20 cellular contexts compared by ENCODE assay signal in the genomic region with DNA sequence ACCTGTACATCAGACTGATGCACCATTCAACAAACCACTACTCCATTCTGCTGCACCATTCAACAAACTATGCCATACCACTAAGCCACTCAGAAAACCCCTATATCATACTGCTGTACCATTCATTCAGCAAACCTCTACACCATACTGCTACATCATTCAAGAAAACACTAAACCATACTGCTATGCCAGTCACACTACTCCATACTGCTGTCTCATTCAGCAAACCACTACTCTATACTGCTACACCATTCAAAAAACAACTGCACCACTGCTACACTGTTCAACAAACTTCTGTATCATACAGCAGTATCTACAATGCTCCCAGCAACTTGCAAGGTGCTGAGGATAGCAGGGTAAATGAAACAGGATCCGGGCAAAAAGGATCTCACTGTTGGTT. TPM values are rescaled to one million over a fixed set of nuclear protein-coding genes. Genes with fewer than 3 reads are reported as not detected.
DNase-seq lines count a peak whose midpoint lies in the region; ATAC-seq and TF ChIP-seq lines count a peak whose summit lies in the region.
"Had no signal": no experiment of that assay in that cellular context is flagged by ENCODE, and none has a peak within 500 bp of the region (broad histone marks: within the 10 kb centered on the region; RNA-seq: fewer than 3 reads in every experiment).

No MANE protein-coding gene starts in this region.

- no peak for DNase-seq in activated CD4-positive, CD25-positive, alpha-beta regulatory T cell treated with anti-CD3 and anti-CD28 coated beads, Interleukin-2, amount 50 U/mL, for 72 hours
- DNase-seq in IMR-90 (no peak), glutamatergic neuron (no peak), gastrocnemius medialis (no peak), foreskin keratinocyte (no peak), NCI-H510A treated with DMSO at 0.1 percent for 48 hours (lab: John Stamatoyannopoulos, UW) (no peak), T-helper 17 cell (no peak)
- DNase-seq: Caco-2; CD4-positive, alpha-beta T cell; GDM1; NCI-H1105 treated with DMSO at 0.1 percent for 48 hours; NCI-H187; NCI-H2107; NCI-H2227 treated with DMSO at 0.1 percent for 48 hours; NCI-H524; OCI-M1; SHP77 had no signal

- TF ChIP-seq RAD21 in IMR-90 (IDR thresholded peaks at IDR 0.05; ENCODE audit: low read length) = no peak

- H4K8ac ChIP-seq in IMR-90 (ENCODE audit: low read depth in 2 of 2, low read length in 2 of 2) = peak overlapping the region; percentile 3 to 54; a peak in 3 of 4 replicates

- H3K27ac ChIP-seq in IMR-90 (ENCODE audit: insufficient read depth, low read length) = no peak overlapping the region
- H3K27ac ChIP-seq in gastrocnemius medialis = peak overlapping the region; percentile 81 to 85 (median 84)
- H3K27ac ChIP-seq in foreskin keratinocyte = no peak overlapping the region
- H3K27ac ChIP-seq: 22Rv1 had no signal

- H3K4me1 ChIP-seq in IMR-90 (ENCODE audit: control insufficient read depth, insufficient read depth, low read length) (peaks cover 27% of the 10 kb centered on the region), gastrocnemius medialis (peaks cover 41 to 51% of the 10 kb centered on the region in 2 donors), foreskin keratinocyte (peaks cover 7% of the 10 kb centered on the region)
- H3K4me1 ChIP-seq: Caco-2, HAP-1 had no signal

- H3K14ac ChIP-seq in IMR-90 (replicated peaks; ENCODE audit: low read depth, low read length) = peak overlapping the region; percentile 75

- H4K20me1 ChIP-seq in IMR-90 (ENCODE audit: insufficient read depth, low read length) = peaks cover 8% of the 10 kb centered on the region; the same call in 1 of the 2 replicates

- H3K27ac Mint-ChIP-seq in glutamatergic neuron (ENCODE audit: unreplicated experiment) (no peak overlapping the region), T-helper 17 cell (no peak overlapping the region)
- H3K27ac Mint-ChIP-seq: CD4-positive, alpha-beta T cell had no signal

- H3K36me3 ChIP-seq in IMR-90 (ENCODE audit: control insufficient read depth, insufficient read depth, low read length) (no peaks in the 10 kb centered on the region), gastrocnemius medialis (no peaks in the 10 kb centered on the region)
- H3K36me3 ChIP-seq: HAP-1 had no signal

- H3K27me3 ChIP-seq in IMR-90 (ENCODE audit: control insufficient read depth, insufficient read depth, low read length) = no peaks in the 10 kb centered on the region
- no peaks in the 10 kb centered on the region for H3K27me3 ChIP-seq in gastrocnemius medialis
- peaks cover 2% of the 10 kb centered on the region for H3K27me3 ChIP-seq in foreskin keratinocyte

- in situ Hi-C loops in IMR-90 (cut with MboI; ENCODE audit: low sequenced_read_pairs) = no loop called here
- in situ Hi-C loops in gastrocnemius medialis (cut with MboI; ENCODE audit: low sequenced_read_pairs in 4 of 4) = no loop called here

- peak overlapping the region; percentile 2 for H3K4me3 Mint-ChIP-seq in glutamatergic neuron (ENCODE audit: unreplicated experiment)
- no peak overlapping the region for H3K4me3 Mint-ChIP-seq in T-helper 17 cell
- H3K4me3 Mint-ChIP-seq: CD4-positive, alpha-beta T cell had no signal

- H3K9me3 ChIP-seq in IMR-90 (ENCODE audit: control insufficient read depth, insufficient read depth, low read length) (no peaks in the 10 kb centered on the region), gastrocnemius medialis (no peaks in the 10 kb centered on the region), T-helper 17 cell (ENCODE audit: control insufficient read depth, low read length, poor library complexity, severe bottlenecking) (no peaks in the 10 kb centered on the region)
- H3K9me3 ChIP-seq: Caco-2, HAP-1 had no signal

- H2BK15ac ChIP-seq in IMR-90 (ENCODE audit: low read depth, low read length) = peak overlapping the region; percentile 88

- H3K23ac ChIP-seq in IMR-90 (ENCODE audit: low read depth, low read length) = peak overlapping the region; percentile 8

- CTCF ChIA-PET in IMR-90 (lab: Yijun Ruan, JAX) = no interaction called here

- ATAC-seq in activated CD4-positive, CD25-positive, alpha-beta regulatory T cell treated with anti-CD3 and anti-CD28 coated beads, Interleukin-2, amount 50 U/mL, for 24 hours = peak; percentile 38 to 74
- ATAC-seq in IMR-90 (ENCODE audit: low read depth) (no peak), gastrocnemius medialis (peak in 1 of 2 donors; percentile 2), foreskin keratinocyte (no peak), T-helper 17 cell (no peak)

- peak overlapping the region; percentile 94 for H2BK5ac ChIP-seq in IMR-90 (ENCODE audit: low read depth, low read length, poor library complexity, severe bottlenecking)

- intact Hi-C loops in IMR-90 (cut with micrococcal nuclease) (no loop called here), gastrocnemius medialis (cut with DNase I; ENCODE audit: low total_unique reads) (no loop called here)

- WGBS in IMR-90 (ENCODE audit: extremely low coverage in 2 of 2, insufficient read length in 1 of 2), 2 experiments = no CpG with 5 or more reads among the region's 1 CpG

- TF ChIP-seq POLR2A in IMR-90 (IDR thresholded peaks at IDR 0.05; ENCODE audit: low read depth, low read length) (no peak), gastrocnemius medialis (IDR thresholded peaks at IDR 0.05) (no peak)

- dilution Hi-C loops in IMR-90 (cut with HindIII; ENCODE audit: low sequenced_read_pairs, unreplicated experiment) = no loop called here

- H2AK9ac ChIP-seq in IMR-90 (replicated peaks; ENCODE audit: low read depth, low read length, poor library complexity) = no peak overlapping the region

- BruUV-seq in IMR-90 (replicated peaks; lab: Mats Ljungman, UMichigan) = no TSS peak

- no peak overlapping the region for H2AFZ ChIP-seq in IMR-90 (replicated peaks; ENCODE audit: low read length, poor library complexity)

- H3K4ac ChIP-seq in IMR-90 (ENCODE audit: low read depth, low read length) = peak overlapping the region; percentile 19

- H4K5ac ChIP-seq in IMR-90 (ENCODE audit: low read depth, low read length) = peak overlapping the region; percentile 54; the same call in 1 of the 2 replicates

- H3K4me1 Mint-ChIP-seq in glutamatergic neuron (ENCODE audit: low read depth, unreplicated experiment) = peaks cover 8% of the 10 kb centered on the region
- H3K4me1 Mint-ChIP-seq in T-helper 17 cell = peaks cover 7% of the 10 kb centered on the region

- H3K4me2 ChIP-seq in IMR-90 (ENCODE audit: low read depth, low read length) = no peak overlapping the region

- no peaks in the 10 kb centered on the region for H3K27me3 Mint-ChIP-seq in glutamatergic neuron (ENCODE audit: unreplicated experiment)
- peaks cover 7% of the 10 kb centered on the region for H3K27me3 Mint-ChIP-seq in T-helper 17 cell
- H3K27me3 Mint-ChIP-seq: CD4-positive, alpha-beta T cell had no signal

- peaks cover 27% of the 10 kb centered on the region for H3K9me1 ChIP-seq in IMR-90 (ENCODE audit: insufficient read depth, low read length)

- H3K36me3 Mint-ChIP-seq in glutamatergic neuron (ENCODE audit: unreplicated experiment) (no peaks in the 10 kb centered on the region), T-helper 17 cell (ENCODE audit: low read depth) (no peaks in the 10 kb centered on the region)

- H3K9me3 Mint-ChIP-seq in glutamatergic neuron (ENCODE audit: unreplicated experiment) = no peaks in the 10 kb centered on the region
- H3K9me3 Mint-ChIP-seq: CD4-positive, alpha-beta T cell had no signal

- H3K18ac ChIP-seq in IMR-90 (ENCODE audit: low read depth, low read length) = peak overlapping the region; percentile 53; the same call in 1 of the 2 replicates

- TF ChIP-seq CTCF in IMR-90 (conservative IDR thresholded peaks at IDR 0.05; ENCODE audit: low read depth, low read length) = no peak
- TF ChIP-seq CTCF in glutamatergic neuron (IDR thresholded peaks at IDR 0.05; ENCODE audit: partially characterized antibody, unreplicated experiment) = no peak
- TF ChIP-seq CTCF in gastrocnemius medialis (IDR thresholded peaks at IDR 0.05 in 4 of 5, conservative IDR thresholded peaks at IDR 0.05 in 1 of 5) = no peak
- TF ChIP-seq CTCF in foreskin keratinocyte (conservative IDR thresholded peaks at IDR 0.05) = no peak

- no peak overlapping the region for H3K9ac ChIP-seq in IMR-90 (ENCODE audit: low read depth, low read length)

- peak overlapping the region; percentile 76 for H2AK5ac ChIP-seq in IMR-90 (ENCODE audit: low read depth, low read length)

- POLR2A ChIA-PET in IMR-90 (lab: Charles Lee; ENCODE audit: unreplicated experiment) = no interaction called here

- no peak overlapping the region for H3K56ac ChIP-seq in IMR-90 (ENCODE audit: extremely low read depth, insufficient read depth, low read length)

- H2BK120ac ChIP-seq in IMR-90 (ENCODE audit: low read depth, low read length) = peak overlapping the region; percentile 80

- peak overlapping the region; percentile 91 for H2BK20ac ChIP-seq in IMR-90 (ENCODE audit: low read depth, low read length)

- H3K4me3 ChIP-seq in IMR-90 (ENCODE audit: insufficient read depth, low read depth, low read length) (no peak overlapping the region), gastrocnemius medialis (no peak overlapping the region)
- H3K4me3 ChIP-seq: HAP-1 had no signal

- H3K79me1 ChIP-seq in IMR-90 (ENCODE audit: low read depth in 1 of 2, low read length in 2 of 2) = no peaks in the 10 kb centered on the region

- peak overlapping the region; percentile 82 for H4K91ac ChIP-seq in IMR-90 (ENCODE audit: insufficient read depth, low read depth, low read length)

TF ChIP-seq in IMR-90, 13 proteins besides CTCF, POLR2A, EP300 and RAD21 (continues in another document):
- no peak for TF ChIP-seq MAZ (IDR thresholded peaks at IDR 0.05; ENCODE audit: borderline replicate concordance, low read depth, low read length)
- no peak for TF ChIP-seq RCOR1 (IDR thresholded peaks at IDR 0.05; ENCODE audit: insufficient replicate concordance, low read length)
- no peak for TF ChIP-seq NFE2L2 (IDR thresholded peaks at IDR 0.05; ENCODE audit: low read depth, low read length)
- TF ChIP-seq FOS (IDR thresholded peaks at IDR 0.05; ENCODE audit: low read depth, low read length) = no peak
- TF ChIP-seq MXI1 (IDR thresholded peaks at IDR 0.05; ENCODE audit: borderline replicate concordance, low read depth, low read length) = no peak
- no peak for TF ChIP-seq MAFK (IDR thresholded peaks at IDR 0.05; ENCODE audit: low read depth, low read length)

RNA-seq across cellular contexts. Expression of a gene that starts 12.9 kb away (rescaled TPM):
- total RNA-seq in IMR-90 (2012; rRNA removed) = 6.9 and 8.1 TPM in 2 replicates
- 5.9 and 6.8 TPM in 2 replicates for polyA plus RNA-seq in IMR-90 (2012; rRNA removed)
- polyA plus RNA-seq in IMR-90 (2012; cell fraction: cytosol; rRNA removed) = 3.6 and 4.9 TPM in 2 replicates
- polyA plus RNA-seq in IMR-90 (2012; cell fraction: nucleus; rRNA removed; ENCODE audit: low replicate concordance) = 5.5 and 6.4 TPM in 2 replicates
- 27.9 TPM for total RNA-seq in glutamatergic neuron (ENCODE audit: unreplicated experiment)
- total RNA-seq in gastrocnemius medialis = 10 to 100 TPM in 3 of 4 donors, 1 to 10 TPM in 1; 5.4 to 54.1 (median 14.1) TPM
- total RNA-seq in foreskin keratinocyte = 1.0 and 20.2 TPM in 2 replicates
- 0.52 and 12.3 TPM in 2 replicates for polyA plus RNA-seq in foreskin keratinocyte
- 1 to 10 TPM; 1.7 to 8.0 TPM for total RNA-seq in T-helper 17 cell

Comparison
In these comparisons a context has a peak if more than half of its experiments do, and no peak if none do; other contexts are left out.
1. ATAC-seq: peak in activated CD4-positive, CD25-positive, alpha-beta regulatory T cell treated with anti-CD3 and anti-CD28 coated beads, Interleukin-2, amount 50 U/mL, for 24 hours (2 of 2); none in IMR-90 (single experiment), foreskin keratinocyte (single experiment) and T-helper 17 cell (single experiment).
2. H3K27ac ChIP-seq: peak in gastrocnemius medialis (4 of 4); none in IMR-90 (single experiment) and foreskin keratinocyte (single experiment).